28 cellular contexts compared by ENCODE assay signal in the genomic region with DNA sequence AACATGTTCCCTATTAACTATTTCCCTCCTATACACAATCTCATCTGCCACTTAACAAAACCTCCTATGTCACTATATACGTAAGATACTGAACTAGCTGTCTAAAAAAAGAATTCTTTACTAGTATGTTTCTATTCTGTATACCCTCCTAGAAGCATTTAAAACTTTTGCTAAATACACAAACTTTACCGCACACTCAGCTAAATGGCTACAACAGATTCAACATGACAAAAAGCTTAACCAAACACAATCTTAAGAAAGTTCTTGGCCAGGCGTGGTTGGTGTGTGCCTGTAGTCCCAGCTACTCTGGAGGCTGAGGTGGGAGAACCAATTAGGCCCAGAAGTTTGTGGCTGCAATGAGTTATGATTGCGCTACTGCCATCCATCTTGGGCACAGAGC.
"Had no signal": no experiment of that assay in that cellular context is flagged by ENCODE, and none has a peak within 500 bp of the region (broad histone marks: within the 10 kb centered on the region; RNA-seq: fewer than 3 reads in every experiment).

No MANE protein-coding gene starts in this region.

- H3K9me3 Mint-ChIP-seq: activated CD8-positive, alpha-beta T cell treated with anti-CD3 and anti-CD28 coated beads for 36 hours; activated naive CD4-positive, alpha-beta T cell treated with anti-CD3 and anti-CD28 coated beads, Interleukin-2, amount 10 ng/mL, durations not matched to agents 7 days and 5 days; activated T-cell treated with anti-CD3 and anti-CD28 coated beads, Interleukin-2, amount 50 U/mL, for 72 hours; activated T-helper 2 cell treated with anti-CD3 and anti-CD28 coated beads, Interferon-gamma antibody, Interleukin-2, Interleukin-4, amounts not matched to agents 10 μg/mL and 5 μg/mL and 100 μg/mL, durations not matched to agents 14 hours and 24 hours and 36 hours; brain; central memory CD8-positive, alpha-beta T cell; T-helper 2 cell treated with Interferon-gamma antibody and Interleukin-4, amounts not matched to agents 5 μg/mL and 100 μg/mL, for 36 hours had no signal

- H3K27ac ChIP-seq: ascending aorta, SJCRH30 had no signal

- H3K4me3 Mint-ChIP-seq: activated CD8-positive, alpha-beta T cell treated with anti-CD3 and anti-CD28 coated beads for 36 hours; activated naive CD4-positive, alpha-beta T cell treated with anti-CD3 and anti-CD28 coated beads, Interleukin-2, amount 10 ng/mL, durations not matched to agents 7 days and 5 days; activated T-cell treated with anti-CD3 and anti-CD28 coated beads, Interleukin-2, amount 50 U/mL, for 72 hours; brain; central memory CD8-positive, alpha-beta T cell; T-helper 2 cell treated with Interferon-gamma antibody and Interleukin-4, amounts not matched to agents 5 μg/mL and 100 μg/mL, for 36 hours had no signal

- H3K4me3 ChIP-seq: ascending aorta, SJCRH30 had no signal

- H3K27ac Mint-ChIP-seq: activated CD8-positive, alpha-beta T cell treated with anti-CD3 and anti-CD28 coated beads for 36 hours; activated naive CD4-positive, alpha-beta T cell treated with anti-CD3 and anti-CD28 coated beads, Interleukin-2, amount 10 ng/mL, durations not matched to agents 7 days and 5 days; activated T-helper 2 cell treated with anti-CD3 and anti-CD28 coated beads, Interferon-gamma antibody, Interleukin-2, Interleukin-4, amounts not matched to agents 10 μg/mL and 5 μg/mL and 100 μg/mL, durations not matched to agents 14 hours and 24 hours and 36 hours; brain; T-helper 2 cell treated with Interferon-gamma antibody and Interleukin-4, amounts not matched to agents 5 μg/mL and 100 μg/mL, for 36 hours had no signal

- H3K4me2 ChIP-seq: SK-N-SH had no signal

- ATAC-seq: activated CD4-positive, CD25-positive, alpha-beta regulatory T cell treated with anti-CD3 and anti-CD28 coated beads, Interleukin-2, amount 50 U/mL, for 24 hours; activated CD8-positive, alpha-beta T cell treated with anti-CD3 and anti-CD28 coated beads for 36 hours; activated T-cell treated with anti-CD3 and anti-CD28 coated beads, Interleukin-2, amount 50 U/mL, for 72 hours; Panc1; Right ventricle myocardium inferior had no signal

- H3K27me3 ChIP-seq: ascending aorta, SJCRH30 had no signal

- H3K9me3 ChIP-seq: ascending aorta, SJCRH30, SK-N-SH had no signal

- DNase-seq: activated CD4-positive, alpha-beta T cell treated with anti-CD3 and anti-CD28 coated beads for 4 hours; activated CD8-positive, alpha-beta memory T cell treated with anti-CD3 and anti-CD28 coated beads, Interleukin-2, amount 50 U/mL, for 4 hours; activated CD8-positive, alpha-beta T cell treated with anti-CD3 and anti-CD28 coated beads for 36 hours; activated gamma-delta T cell treated with Interleukin-2 at 50 U/mL for 16 hours; activated naive CD4-positive, alpha-beta T cell treated with anti-CD3 and anti-CD28 coated beads, Interleukin-2, amount 10 ng/mL, durations not matched to agents 7 days and 5 days; activated T-cell treated with anti-CD3 and anti-CD28 coated beads, Interleukin-2, amount 50 U/mL, for 72 hours; Karpas-422; NCI-H1105 treated with DMSO at 0.1 percent for 48 hours; NCI-H1436 treated with DMSO at 0.1 percent for 48 hours; NCI-H187; NCI-H2081 treated with DMSO at 0.1 percent for 48 hours; NCI-H2171; NCI-H226; NCI-H526; NCI-H774; OCI-M1; RPMI8226; SJCRH30; SK-N-SH; T-helper 1 cell had no signal

- H3K27me3 Mint-ChIP-seq: activated CD8-positive, alpha-beta T cell treated with anti-CD3 and anti-CD28 coated beads for 36 hours; activated naive CD4-positive, alpha-beta T cell treated with anti-CD3 and anti-CD28 coated beads, Interleukin-2, amount 10 ng/mL, durations not matched to agents 7 days and 5 days; brain; central memory CD8-positive, alpha-beta T cell had no signal

- H3K9ac ChIP-seq: SK-N-SH had no signal

- H3K4me1 ChIP-seq: ascending aorta, SJCRH30 had no signal
